21 cellular contexts compared by ENCODE assay signal in the genomic region with DNA sequence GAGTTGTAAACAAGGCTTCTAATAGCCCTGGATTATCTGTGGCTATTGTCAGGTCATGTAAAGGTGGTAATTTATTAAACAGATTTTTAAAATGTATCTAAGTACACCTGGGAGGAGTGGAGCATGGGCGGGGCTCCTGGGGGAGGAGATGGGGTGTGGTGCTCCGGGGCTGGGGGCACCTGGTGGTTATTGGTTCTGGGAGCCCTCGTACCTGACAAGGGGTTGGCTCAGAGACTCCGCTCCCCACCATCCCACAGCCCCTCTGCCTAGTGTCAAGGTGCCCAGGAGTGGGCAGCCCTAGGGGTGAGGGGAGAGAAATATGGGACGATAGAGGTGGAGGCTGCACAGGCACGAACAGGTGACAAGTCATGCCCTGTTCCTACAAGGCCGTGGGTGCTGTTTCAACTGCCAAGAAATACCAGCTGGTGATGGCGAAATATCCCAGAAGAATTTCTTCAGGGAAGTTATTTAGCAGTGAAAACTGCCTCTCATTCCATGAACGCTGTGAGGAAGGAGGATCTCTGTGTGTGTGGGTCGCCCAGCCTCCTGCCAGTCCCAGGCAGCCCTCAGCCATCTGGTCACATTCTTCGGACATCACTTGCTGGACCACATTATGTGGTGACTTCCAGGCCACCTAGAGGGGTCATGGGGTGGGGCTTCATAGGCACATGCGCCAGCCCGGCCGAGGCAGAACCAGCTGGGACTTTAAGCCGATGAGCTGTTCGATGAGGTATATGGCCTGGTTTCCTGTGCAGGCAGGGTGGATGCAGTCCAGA. TPM values are rescaled to one million over a fixed set of nuclear protein-coding genes. Genes with fewer than 3 reads are reported as not detected.
A peak's percentile ranks its signal among the peaks of the same experiment; 100 is the strongest.
DNase-seq lines count a peak whose midpoint lies in the region; ATAC-seq and TF ChIP-seq lines count a peak whose summit lies in the region.
"Had no signal": no experiment of that assay in that cellular context is flagged by ENCODE, and none has a peak within 500 bp of the region (broad histone marks: within the 10 kb centered on the region; RNA-seq: fewer than 3 reads in every experiment).

No MANE protein-coding gene starts in this region.

- DNase-seq in IMR-90 = no peak
- peak; percentile 66 for DNase-seq in mammary epithelial cell
- peak; percentile 16 for DNase-seq in hepatocyte (ENCODE audit: low spot score)
- no peak for DNase-seq in suprapubic skin (ENCODE audit: low spot score in 2 of 2)
- no peak for DNase-seq in effector memory CD8-positive, alpha-beta T cell
- DNase-seq in effector CD4-positive, alpha-beta T cell = no peak
- DNase-seq in GM19238 (ENCODE audit: insufficient read length, low spot score) = no peak
- DNase-seq: activated effector memory CD4-positive, alpha-beta T cell treated with anti-CD3 and anti-CD28 coated beads, Interleukin-2, amount 50 U/mL, for 16 hours; NCI-H1436 treated with DMSO at 0.1 percent for 48 hours; NCI-H510A treated with DMSO at 0.1 percent for 48 hours; Peyer's patch; stimulated activated naive CD8-positive, alpha-beta T cell treated with anti-CD3 and anti-CD28 coated beads, Interleukin-15, Interleukin-2, amounts not matched to agents 100 U/mL and 50 U/mL, for 24 hours; T-cell had no signal

- no peak overlapping the region for H3K27ac Mint-ChIP-seq in effector memory CD8-positive, alpha-beta T cell
- H3K27ac Mint-ChIP-seq: IgD-negative memory B cell, mesothelial cell of epicardium, T-cell had no signal

- intact Hi-C loops in IMR-90 (cut with micrococcal nuclease) = no loop called here
- intact Hi-C loops in mammary epithelial cell (cut with micrococcal nuclease) = no loop called here

- 40% methylated on average over 1 of the region's 16 CpGs; no CpG with 5 or more reads in 1 of the 2 experiments for WGBS in IMR-90 (ENCODE audit: extremely low coverage in 2 of 2, insufficient read length in 1 of 2), 2 experiments
- WGBS in mammary epithelial cell (ENCODE audit: low coverage, missing lambda C conversion rate) = 2% methylated on average over 11 of the region's 16 CpGs
- 91% methylated on average over 16 of the region's 16 CpGs for WGBS in hepatocyte (ENCODE audit: low lambda C conversion rate, missing lambda C conversion rate)
- 51% methylated on average over 10 of the region's 16 CpGs for whole genome bisulfite sequencing in suprapubic skin

- no peak overlapping the region for H2AK5ac ChIP-seq in IMR-90 (ENCODE audit: low read depth, low read length)

- dilution Hi-C loops in IMR-90 (cut with HindIII; ENCODE audit: low sequenced_read_pairs, unreplicated experiment) = no loop called here
- dilution Hi-C loops in mammary epithelial cell (cut with HindIII; ENCODE audit: low sequenced_read_pairs) = no loop called here

- H3K56ac ChIP-seq in IMR-90 (ENCODE audit: extremely low read depth, insufficient read depth, low read length) = no peak overlapping the region

- H3K9me3 ChIP-seq in IMR-90 (ENCODE audit: control insufficient read depth, insufficient read depth, low read length) (no peaks in the 10 kb centered on the region), mammary epithelial cell (replicated peaks; ENCODE audit: insufficient read depth, low read length) (no peaks in the 10 kb centered on the region), hepatocyte (ENCODE audit: low read depth) (no peaks in the 10 kb centered on the region), suprapubic skin (no peaks in the 10 kb centered on the region)
- H3K9me3 ChIP-seq: ascending aorta, gastroesophageal sphincter, neutrophil, Peyer's patch had no signal

- TF ChIP-seq POLR2A in IMR-90 (IDR thresholded peaks at IDR 0.05; ENCODE audit: low read depth, low read length) (no peak), suprapubic skin (IDR thresholded peaks at IDR 0.05) (no peak)

- no peaks in the 10 kb centered on the region for H3K79me1 ChIP-seq in IMR-90 (ENCODE audit: low read depth in 1 of 2, low read length in 2 of 2)

- H3K9me2 ChIP-seq in hepatocyte (replicated peaks; ENCODE audit: insufficient read depth) = no peaks in the 10 kb centered on the region

- TF ChIP-seq RAD21 in IMR-90 (IDR thresholded peaks at IDR 0.05; ENCODE audit: low read length) = no peak

- H3K18ac ChIP-seq in IMR-90 (ENCODE audit: low read depth, low read length) = no peak overlapping the region

- no peak overlapping the region for H3K4ac ChIP-seq in IMR-90 (ENCODE audit: low read depth, low read length)

- no peaks in the 10 kb centered on the region for H3K36me3 ChIP-seq in IMR-90 (ENCODE audit: control insufficient read depth, insufficient read depth, low read length)
- H3K36me3 ChIP-seq in mammary epithelial cell (ENCODE audit: insufficient read depth, low read length) = no peaks in the 10 kb centered on the region
- no peaks in the 10 kb centered on the region for H3K36me3 ChIP-seq in hepatocyte (replicated peaks; ENCODE audit: insufficient read depth, low read depth)
- H3K36me3 ChIP-seq in suprapubic skin = no peaks in the 10 kb centered on the region
- H3K36me3 ChIP-seq: ascending aorta, gastroesophageal sphincter, neutrophil, Peyer's patch had no signal

- H4K5ac ChIP-seq in IMR-90 (ENCODE audit: low read depth, low read length) = no peak overlapping the region

- H3K27me3 ChIP-seq in IMR-90 (ENCODE audit: control insufficient read depth, insufficient read depth, low read length) = no peaks in the 10 kb centered on the region; the same call in 1 of the 2 replicates
- no peaks in the 10 kb centered on the region for H3K27me3 ChIP-seq in mammary epithelial cell (ENCODE audit: insufficient read depth, low read length)
- H3K27me3 ChIP-seq in hepatocyte = no peaks in the 10 kb centered on the region
- H3K27me3 ChIP-seq in suprapubic skin = no peaks in the 10 kb centered on the region
- H3K27me3 ChIP-seq: ascending aorta, Peyer's patch had no signal

- CTCF ChIA-PET in IMR-90 (lab: Yijun Ruan, JAX) (no interaction called here), mammary epithelial cell (lab: Charles Lee; ENCODE audit: low non-redundant PET) (no interaction called here)

- H3K4me1 Mint-ChIP-seq in effector memory CD8-positive, alpha-beta T cell (ENCODE audit: low read depth in 2 of 2) = no peaks in the 10 kb centered on the region
- H3K4me1 Mint-ChIP-seq: CD14-positive monocyte, IgD-negative memory B cell, mesothelial cell of epicardium, T-cell had no signal

- no peak for TF ChIP-seq CTCF in IMR-90 (conservative IDR thresholded peaks at IDR 0.05; ENCODE audit: low read depth, low read length)
- TF ChIP-seq CTCF in mammary epithelial cell (conservative IDR thresholded peaks at IDR 0.05 in 1 of 2, IDR thresholded peaks at IDR 0.05 in 1 of 2; ENCODE audit: extremely low read depth in 1 of 2, insufficient read depth in 1 of 2, low read depth in 1 of 2, low read length in 2 of 2) = no peak
- no peak for TF ChIP-seq CTCF in hepatocyte (IDR thresholded peaks at IDR 0.05; ENCODE audit: poor library complexity)
- TF ChIP-seq CTCF in suprapubic skin (IDR thresholded peaks at IDR 0.05) = no peak

- H3K4me3 Mint-ChIP-seq in effector memory CD8-positive, alpha-beta T cell = no peak overlapping the region
- H3K4me3 Mint-ChIP-seq: CD14-positive monocyte, mesothelial cell of epicardium, T-cell had no signal

- H2AFZ ChIP-seq in IMR-90 (replicated peaks; ENCODE audit: low read length, poor library complexity) = peak overlapping the region; percentile 0
- H2AFZ ChIP-seq in mammary epithelial cell (ENCODE audit: low read depth, low read length) = peak overlapping the region; percentile 94
- no peak overlapping the region for H2AFZ ChIP-seq in hepatocyte

- POLR2A ChIA-PET in IMR-90 (lab: Charles Lee; ENCODE audit: unreplicated experiment) = no interaction called here

- H3K9ac ChIP-seq in IMR-90 (ENCODE audit: low read depth, low read length) = no peak overlapping the region
- H3K9ac ChIP-seq in mammary epithelial cell (ENCODE audit: insufficient read depth, low read length) = peak overlapping the region; percentile 31

- no peak overlapping the region for H3K23ac ChIP-seq in IMR-90 (ENCODE audit: low read depth, low read length)

- H4K20me1 ChIP-seq in IMR-90 (ENCODE audit: insufficient read depth, low read length) (no peaks in the 10 kb centered on the region), mammary epithelial cell (ENCODE audit: insufficient read depth, low read length) (no peaks in the 10 kb centered on the region), hepatocyte (ENCODE audit: insufficient read depth, poor library complexity, severe bottlenecking) (no peaks in the 10 kb centered on the region)

- H2AK9ac ChIP-seq in IMR-90 (replicated peaks; ENCODE audit: low read depth, low read length, poor library complexity) = no peak overlapping the region

- BruUV-seq in IMR-90 (replicated peaks; lab: Mats Ljungman, UMichigan) = no TSS peak
- no TSS peak for BruUV-seq in mammary epithelial cell (replicated peaks; lab: Mats Ljungman, UMichigan)

- H3K14ac ChIP-seq in IMR-90 (replicated peaks; ENCODE audit: low read depth, low read length) = no peak overlapping the region

- H3K79me2 ChIP-seq in mammary epithelial cell (ENCODE audit: insufficient read depth, low read length) = no peaks in the 10 kb centered on the region
- H3K79me2 ChIP-seq in hepatocyte = no peaks in the 10 kb centered on the region

- H4K8ac ChIP-seq in IMR-90 (ENCODE audit: low read depth in 2 of 2, low read length in 2 of 2) = no peak overlapping the region

- H3K4me2 ChIP-seq in IMR-90 (ENCODE audit: low read depth, low read length) (no peak overlapping the region), mammary epithelial cell (ENCODE audit: insufficient read depth, low read depth, low read length) (peak overlapping the region; percentile 58), hepatocyte (no peak overlapping the region)

- no peaks in the 10 kb centered on the region for H3K9me1 ChIP-seq in IMR-90 (ENCODE audit: insufficient read depth, low read length)

- H3K36me3 Mint-ChIP-seq in effector memory CD8-positive, alpha-beta T cell (ENCODE audit: insufficient read depth) = no peaks in the 10 kb centered on the region
- H3K36me3 Mint-ChIP-seq: CD14-positive monocyte, IgD-negative memory B cell, mesothelial cell of epicardium, T-cell, WTC11 had no signal

- no peak overlapping the region for H3K27ac ChIP-seq in IMR-90 (ENCODE audit: insufficient read depth, low read length)
- peak overlapping the region; percentile 11 for H3K27ac ChIP-seq in mammary epithelial cell (ENCODE audit: insufficient read depth, low read depth, low read length)
- no peak overlapping the region for H3K27ac ChIP-seq in hepatocyte
- H3K27ac ChIP-seq in suprapubic skin = peak overlapping the region; percentile 76
- H3K27ac ChIP-seq: ascending aorta, gastroesophageal sphincter, neutrophil had no signal

- H3K4me1 ChIP-seq in IMR-90 (ENCODE audit: control insufficient read depth, insufficient read depth, low read length) (no peaks in the 10 kb centered on the region), mammary epithelial cell (ENCODE audit: insufficient read depth, low read length) (peaks cover 19% of the 10 kb centered on the region), hepatocyte (ENCODE audit: insufficient read depth) (no peaks in the 10 kb centered on the region), suprapubic skin (peaks cover 20% of the 10 kb centered on the region)
- H3K4me1 ChIP-seq: ascending aorta, gastroesophageal sphincter, Peyer's patch had no signal

- no peak for TF ChIP-seq EP300 in suprapubic skin (IDR thresholded peaks at IDR 0.05)

- H3K9me3 Mint-ChIP-seq in effector memory CD8-positive, alpha-beta T cell = no peaks in the 10 kb centered on the region

- no peak overlapping the region for H2BK15ac ChIP-seq in IMR-90 (ENCODE audit: low read depth, low read length)

- in situ Hi-C loops in IMR-90 (cut with MboI; ENCODE audit: low sequenced_read_pairs) = no loop called here
- in situ Hi-C loops in mammary epithelial cell (cut with MboI; ENCODE audit: low sequenced_read_pairs in 2 of 2) = no loop called here

- no peak overlapping the region for H3K4me3 ChIP-seq in IMR-90 (ENCODE audit: insufficient read depth, low read depth, low read length)
- H3K4me3 ChIP-seq in mammary epithelial cell (replicated peaks in 1 of 3; ENCODE audit: insufficient read depth in 1 of 3, low read depth in 2 of 3, low read length in 3 of 3) = no peak overlapping the region
- no peak overlapping the region for H3K4me3 ChIP-seq in hepatocyte
- no peak overlapping the region for H3K4me3 ChIP-seq in suprapubic skin
- H3K4me3 ChIP-seq: ascending aorta, gastroesophageal sphincter, Peyer's patch had no signal

- peaks cover 14 to 39% of the 10 kb centered on the region in 2 donors for H3K27me3 Mint-ChIP-seq in effector memory CD8-positive, alpha-beta T cell

- no peak for ATAC-seq in IMR-90 (ENCODE audit: low read depth)
- no peak for ATAC-seq in effector memory CD8-positive, alpha-beta T cell (replicated peaks)
- ATAC-seq: gastroesophageal sphincter; HCT116; stimulated activated naive CD8-positive, alpha-beta T cell treated with anti-CD3 and anti-CD28 coated beads, Interleukin-15, Interleukin-2, amounts not matched to agents 100 U/mL and 50 U/mL, for 24 hours; T-cell; WTC11 had no signal

- no peak overlapping the region for H2BK120ac ChIP-seq in IMR-90 (ENCODE audit: low read depth, low read length)

- H2BK5ac ChIP-seq in IMR-90 (ENCODE audit: low read depth, low read length, poor library complexity, severe bottlenecking) = no peak overlapping the region

- no peak overlapping the region for H4K91ac ChIP-seq in IMR-90 (ENCODE audit: insufficient read depth, low read depth, low read length)

- H2BK20ac ChIP-seq in IMR-90 (ENCODE audit: low read depth, low read length) = no peak overlapping the region

RNA-seq across cellular contexts. Expression of gene IRX3, which starts 55.6 kb away (rescaled TPM):
- total RNA-seq in IMR-90 (2012; rRNA removed) = not detected in 2 replicates
- not detected in 2 replicates for polyA plus RNA-seq in IMR-90 (2012; rRNA removed)
- polyA plus RNA-seq in IMR-90 (2012; cell fraction: cytosol; rRNA removed) = not detected in 2 replicates
- 0.05 TPM in 1 of 2 replicates, not detected in the other for polyA plus RNA-seq in IMR-90 (2012; cell fraction: nucleus; rRNA removed; ENCODE audit: low replicate concordance)
- 10 to 100 TPM in 1 of 2 donors, 1 to 10 TPM in 1; 7.2 to 15.5 TPM for total RNA-seq in mammary epithelial cell
- 2.6 TPM for polyA plus RNA-seq in mammary epithelial cell
- 5.3 TPM for polyA minus RNA-seq in mammary epithelial cell
- total RNA-seq in hepatocyte = 1.8 and 2.8 TPM in 2 replicates
- polyA plus RNA-seq in hepatocyte = 4.4 and 5.2 TPM in 2 replicates
- total RNA-seq in suprapubic skin = 100 to 1,000 TPM in 1 of 4 donors, 10 to 100 TPM in 3; 50.9 to 112 (median 82.7) TPM
- total RNA-seq: Peyer's patch had no signal
- polyA plus RNA-seq: CD14-positive monocyte, IgD-negative memory B cell had no signal

Comparison
In these comparisons a context has a peak if more than half of its experiments do, and no peak if none do; other contexts are left out.
1. DNase-seq: peak in mammary epithelial cell (single experiment) and hepatocyte (single experiment); none in IMR-90 (single experiment), suprapubic skin (0 of 2), effector memory CD8-positive, alpha-beta T cell (0 of 3), effector CD4-positive, alpha-beta T cell (single experiment) and GM19238 (single experiment).
2. H3K27ac ChIP-seq: peak in mammary epithelial cell (single experiment) and suprapubic skin (single experiment); none in IMR-90 (single experiment) and hepatocyte (single experiment).